In the genomic region with DNA sequence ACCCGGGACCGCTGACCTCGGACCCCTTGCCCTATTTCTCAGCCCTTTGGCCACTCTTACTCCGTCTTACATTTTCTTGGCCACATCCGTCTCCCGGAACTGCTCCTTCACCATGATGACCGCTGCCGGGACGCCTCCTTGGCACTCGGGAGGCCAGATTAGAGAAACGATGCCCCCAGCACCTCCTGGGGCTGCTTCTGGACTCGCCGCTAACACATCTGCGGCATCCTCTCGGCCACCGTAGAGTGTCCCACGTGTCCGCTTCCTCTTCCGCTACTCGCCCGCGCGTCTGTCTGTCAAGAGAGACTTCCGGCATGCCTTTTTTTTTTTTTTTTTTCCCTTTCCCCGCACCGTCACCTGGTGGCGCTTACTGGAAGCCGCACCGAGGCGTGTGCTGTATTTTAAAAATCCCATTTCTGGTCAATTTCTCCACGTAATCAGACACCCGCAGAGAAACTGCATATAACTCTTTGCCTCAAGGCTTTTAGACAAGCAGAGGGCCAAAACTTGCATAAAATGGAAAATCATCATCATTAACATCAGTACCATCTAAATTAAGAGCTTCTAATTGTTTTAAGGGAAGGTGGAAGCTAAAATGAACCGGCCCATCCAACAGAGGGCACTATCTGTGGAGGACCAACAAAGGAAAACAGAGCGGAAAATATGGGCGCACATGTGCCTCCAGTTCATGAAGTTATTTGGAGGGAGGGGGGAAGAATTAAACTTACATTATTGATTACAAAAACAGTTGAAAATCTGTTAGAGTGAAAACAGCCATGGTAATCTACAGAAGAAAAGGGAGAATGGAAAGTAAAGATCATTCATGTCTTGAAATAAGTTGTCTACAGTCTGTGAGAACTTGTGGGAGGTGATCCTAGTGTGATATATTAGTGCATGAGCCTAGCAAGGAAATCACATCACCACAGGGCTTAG, we compare ENCODE assay signal across 8 cellular contexts. TPM values are rescaled to one million over a fixed set of nuclear protein-coding genes. Genes with fewer than 3 reads are reported as not detected.
DNase-seq lines count a peak whose midpoint lies in the region; ATAC-seq and TF ChIP-seq lines count a peak whose summit lies in the region.

Gene POLR3A, minus strand, starts transcription at position 222 of the 933 bp plus-strand sequence. Its CDS starts 108 bp downstream, at position 114.

- peak within 1 kb of the TSS; percentile 77 to 96 (median 88) for H3K4me3 ChIP-seq in esophagus muscularis mucosa

- peak within 1 kb of the TSS; percentile 75 to 91 (median 84) for H3K27ac ChIP-seq in esophagus muscularis mucosa (replicated peaks in 1 of 4)

- no peaks in the 10 kb centered on the region for H3K9me3 Mint-ChIP-seq in activated T-cell treated with anti-CD3 and anti-CD28 coated beads, Interleukin-2, amount 50 U/mL, for 4 hours

- DNase-seq in DMS53 treated with DMSO at 0.1 percent for 48 hours (lab: John Stamatoyannopoulos, UW; ENCODE audit: unreplicated experiment) (peak; percentile 88), KBM-7 (peak; percentile 98), esophagus muscularis mucosa (ENCODE audit: extremely low spot score) (peak; percentile 98), myocyte (ENCODE audit: low read depth) (peak; percentile 99)
- DNase-seq in activated T-cell treated with anti-CD3 and anti-CD28 coated beads, Interleukin-2, amount 50 U/mL, for 4 hours = peak; percentile 90
- peak; percentile 76 to 91 for DNase-seq in stimulated activated CD8-positive, alpha-beta memory T cell treated with anti-CD3 and anti-CD28 coated beads, Interleukin-7, amount 100 ng/mL, for 48 hours (ENCODE audit: extremely low read depth in 1 of 2, low read depth in 1 of 2)

- whole genome bisulfite sequencing in esophagus muscularis mucosa = 1% methylated on average over 35 of the region's 35 CpGs

- H3K36me3 ChIP-seq in esophagus muscularis mucosa = peaks cover 14 to 19% (median 18%) of the 10 kb centered on the region in 4 donors

- peaks cover 22 to 39% (median 38%) of the 10 kb centered on the region in 4 donors for H3K4me1 ChIP-seq in esophagus muscularis mucosa

- in situ Hi-C loops in KBM-7 (cut with MboI; ENCODE audit: low pct_unique_long_range_greater_than_20kb, low sequenced_read_pairs) = loop anchor here (25.0 kb wide), 1 partner anchor 1158 kb away; no protein-coding TSS in a partner anchor

- H3K9me3 ChIP-seq in esophagus muscularis mucosa = no peaks in the 10 kb centered on the region

- peak within 1 kb of the TSS; percentile 100 for H3K4me3 Mint-ChIP-seq in activated T-cell treated with anti-CD3 and anti-CD28 coated beads, Interleukin-2, amount 50 U/mL, for 4 hours

- no peak for TF ChIP-seq EP300 in esophagus muscularis mucosa (IDR thresholded peaks at IDR 0.05)

- H3K27me3 Mint-ChIP-seq in activated T-cell treated with anti-CD3 and anti-CD28 coated beads, Interleukin-2, amount 50 U/mL, for 4 hours (ENCODE audit: low read depth) = no peaks in the 10 kb centered on the region

- peak; percentile 60 for ATAC-seq in GM21619 (IDR thresholded peaks at IDR 0.05; ENCODE audit: unreplicated experiment)
- ATAC-seq in activated T-cell treated with anti-CD3 and anti-CD28 coated beads, Interleukin-2, amount 50 U/mL, for 4 hours = peak; percentile 52 to 63

- H3K4me1 Mint-ChIP-seq in activated T-cell treated with anti-CD3 and anti-CD28 coated beads, Interleukin-2, amount 50 U/mL, for 4 hours (ENCODE audit: low read depth) = peaks cover 36% of the 10 kb centered on the region

- peaks cover 32% of the 10 kb centered on the region for H3K36me3 Mint-ChIP-seq in activated T-cell treated with anti-CD3 and anti-CD28 coated beads, Interleukin-2, amount 50 U/mL, for 4 hours (ENCODE audit: insufficient read depth)

- no peak for TF ChIP-seq POLR2A in esophagus muscularis mucosa (IDR thresholded peaks at IDR 0.05; ENCODE audit: low read depth)

- peak; percentile 77 to 85 (median 78) for TF ChIP-seq CTCF in esophagus muscularis mucosa (IDR thresholded peaks at IDR 0.05)

- intact Hi-C loops in esophagus muscularis mucosa (cut with DNase I) = no loop called here

- no peaks in the 10 kb centered on the region for H3K27me3 ChIP-seq in esophagus muscularis mucosa

TF ChIP-seq in PFSK-1, 5 proteins besides CTCF, POLR2A, EP300 and RAD21:
- TF ChIP-seq TAF1 (IDR thresholded peaks at IDR 0.05; ENCODE audit: borderline replicate concordance, insufficient read depth, low read length) (peak; percentile 59; the same call in 1 of the 2 replicates), FOXP2 (optimal IDR thresholded peaks at IDR 0.05; ENCODE audit: borderline replicate concordance, extremely low read depth, extremely low read length, insufficient read depth) (peak; percentile 38), SIN3A (IDR thresholded peaks at IDR 0.05; ENCODE audit: borderline replicate concordance, insufficient read depth, low read length) (peak; percentile 92; the same call in 1 of the 2 replicates), POLR2AphosphoS5 (IDR thresholded peaks at IDR 0.05; ENCODE audit: low read depth, low read length) (peak; percentile 71)
- TF ChIP-seq, protein P1, sequence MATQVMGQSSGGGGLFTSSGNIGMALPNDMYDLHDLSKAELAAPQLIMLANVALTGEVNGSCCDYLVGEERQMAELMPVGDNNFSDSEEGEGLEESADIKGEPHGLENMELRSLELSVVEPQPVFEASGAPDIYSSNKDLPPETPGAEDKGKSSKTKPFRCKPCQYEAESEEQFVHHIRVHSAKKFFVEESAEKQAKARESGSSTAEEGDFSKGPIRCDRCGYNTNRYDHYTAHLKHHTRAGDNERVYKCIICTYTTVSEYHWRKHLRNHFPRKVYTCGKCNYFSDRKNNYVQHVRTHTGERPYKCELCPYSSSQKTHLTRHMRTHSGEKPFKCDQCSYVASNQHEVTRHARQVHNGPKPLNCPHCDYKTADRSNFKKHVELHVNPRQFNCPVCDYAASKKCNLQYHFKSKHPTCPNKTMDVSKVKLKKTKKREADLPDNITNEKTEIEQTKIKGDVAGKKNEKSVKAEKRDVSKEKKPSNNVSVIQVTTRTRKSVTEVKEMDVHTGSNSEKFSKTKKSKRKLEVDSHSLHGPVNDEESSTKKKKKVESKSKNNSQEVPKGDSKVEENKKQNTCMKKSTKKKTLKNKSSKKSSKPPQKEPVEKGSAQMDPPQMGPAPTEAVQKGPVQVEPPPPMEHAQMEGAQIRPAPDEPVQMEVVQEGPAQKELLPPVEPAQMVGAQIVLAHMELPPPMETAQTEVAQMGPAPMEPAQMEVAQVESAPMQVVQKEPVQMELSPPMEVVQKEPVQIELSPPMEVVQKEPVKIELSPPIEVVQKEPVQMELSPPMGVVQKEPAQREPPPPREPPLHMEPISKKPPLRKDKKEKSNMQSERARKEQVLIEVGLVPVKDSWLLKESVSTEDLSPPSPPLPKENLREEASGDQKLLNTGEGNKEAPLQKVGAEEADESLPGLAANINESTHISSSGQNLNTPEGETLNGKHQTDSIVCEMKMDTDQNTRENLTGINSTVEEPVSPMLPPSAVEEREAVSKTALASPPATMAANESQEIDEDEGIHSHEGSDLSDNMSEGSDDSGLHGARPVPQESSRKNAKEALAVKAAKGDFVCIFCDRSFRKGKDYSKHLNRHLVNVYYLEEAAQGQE (IDR thresholded peaks at IDR 0.05; ENCODE audit: insufficient read depth in 1 of 2, low read depth in 2 of 2, low read length in 2 of 2) = 0 out of 4 replicates have a peak, but pooled peaks of 1 of the 2 experiments have one; percentile 46

RNA-seq across cellular contexts. Expression of gene POLR3A, which starts in this region (rescaled TPM):
- polyA plus RNA-seq in PFSK-1 (2012; ENCODE audit: insufficient read length, low read depth) = 22.5 TPM
- 10 to 100 TPM; 30.7 to 33.7 (median 31.0) TPM for total RNA-seq in activated T-cell treated with anti-CD3 and anti-CD28 coated beads, Interleukin-2, amount 50 U/mL, for 4 hours
- total RNA-seq in esophagus muscularis mucosa = 10 to 100 TPM in 1 of 4 donors, 1 to 10 TPM in 3; 9.3 to 12.8 (median 9.9) TPM
- total RNA-seq in myocyte = 12.7 and 13.2 TPM in 2 replicates
- polyA plus RNA-seq in myocyte (2012) = 10.2 TPM

Comparison
In these comparisons a context has a peak if more than half of its experiments do, and no peak if none do; other contexts are left out.
1. Peak in every context shown above with its lines: DNase-seq, ATAC-seq, H3K4me3 ChIP-seq and H3K27ac ChIP-seq.